ENCODE assay signal across 21 cellular contexts in the genomic region with DNA sequence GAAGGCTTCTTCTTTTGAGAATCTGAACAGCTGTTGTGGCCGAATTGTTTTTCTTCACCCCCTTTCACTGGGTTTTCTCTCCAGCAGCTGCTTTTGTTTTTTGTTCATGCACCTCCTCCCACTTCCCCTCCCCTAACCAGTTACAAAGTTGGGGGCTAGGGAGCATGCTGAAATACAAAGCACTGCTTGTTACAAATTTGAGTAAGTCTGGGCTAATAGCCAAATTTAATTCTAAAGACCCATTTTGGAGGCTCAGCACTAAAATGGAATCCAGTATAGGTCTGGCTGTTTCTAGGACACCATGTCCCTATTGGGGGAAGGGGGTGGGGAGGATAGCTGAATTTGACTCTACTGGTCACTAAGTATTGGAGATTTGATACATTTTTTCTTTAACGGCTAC.
DNase-seq lines count a peak whose midpoint lies in the region; ATAC-seq and TF ChIP-seq lines count a peak whose summit lies in the region.
"Had no signal": no experiment of that assay in that cellular context is flagged by ENCODE, and none has a peak within 500 bp of the region (broad histone marks: within the 10 kb centered on the region; RNA-seq: fewer than 3 reads in every experiment).

No MANE protein-coding gene starts in this region.

- no peaks in the 10 kb centered on the region for H3K79me2 ChIP-seq in PC-3 (ENCODE audit: low read length)

- H3K27me3 ChIP-seq in iPS-18a (ENCODE audit: control insufficient read depth, insufficient read depth, low read length) (no peaks in the 10 kb centered on the region), PC-3 (ENCODE audit: low read length) (no peaks in the 10 kb centered on the region)
- H3K27me3 ChIP-seq: colonic mucosa, tibial artery had no signal

- BruUV-seq in PC-3 (replicated peaks; lab: Mats Ljungman, UMichigan), result no TSS peak

- H3K9me2 ChIP-seq in PC-3 (replicated peaks; ENCODE audit: low read length), result no peaks in the 10 kb centered on the region

- H3K4me1 ChIP-seq in iPS-18a (ENCODE audit: control insufficient read depth, low read depth, low read length) (peaks cover 28% of the 10 kb centered on the region), PC-3 (ENCODE audit: insufficient read depth, low read length) (no peaks in the 10 kb centered on the region)
- H3K4me1 ChIP-seq: adrenal gland, colonic mucosa had no signal

- CTCF ChIA-PET in PC-3 (lab: Charles Lee), result no interaction called here

- H3K9me3 ChIP-seq in iPS-18a (ENCODE audit: control insufficient read depth, low read depth, low read length) (no peaks in the 10 kb centered on the region), PC-3 (ENCODE audit: low read length) (no peaks in the 10 kb centered on the region)
- H3K9me3 ChIP-seq: adrenal gland, colonic mucosa, tibial artery had no signal

- no peak overlapping the region for H3K9ac ChIP-seq in iPS-18a (ENCODE audit: low read length)
- no peak overlapping the region for H3K9ac ChIP-seq in PC-3 (ENCODE audit: low read length)

- H3K36me3 ChIP-seq in iPS-18a (ENCODE audit: control insufficient read depth, low read depth, low read length) (no peaks in the 10 kb centered on the region), PC-3 (ENCODE audit: low read depth, low read length) (no peaks in the 10 kb centered on the region)
- H3K36me3 ChIP-seq: adrenal gland, colonic mucosa, tibial artery had no signal

- no peak overlapping the region for H3K4me2 ChIP-seq in PC-3 (ENCODE audit: low read length)

- intact Hi-C loops in PC-3 (cut with micrococcal nuclease), result no loop called here

- no peaks in the 10 kb centered on the region for H4K20me1 ChIP-seq in PC-3 (ENCODE audit: low read length)

- DNase-seq in HT1080 (ENCODE audit: low read depth) (peak; percentile 0), amygdala (lab: John Stamatoyannopoulos, UW) (peak in 40 of 56 donors; percentile 0 to 75 (median 34)), retina (peak; percentile 9), PC-3 (no peak)
- no peak for DNase-seq in activated CD4-positive, alpha-beta T cell treated with anti-CD3 and anti-CD28 coated beads, Interleukin-2, amount 50 U/mL, for 48 hours
- no peak for DNase-seq in activated CD8-positive, alpha-beta memory T cell treated with anti-CD3 and anti-CD28 coated beads for 24 hours
- no peak for DNase-seq in stimulated activated naive CD4-positive, alpha-beta T cell (lab: John Stamatoyannopoulos, UW)
- DNase-seq: activated B cell treated with CpG ODN at 0.5 μM for 24 hours; activated CD8-positive, alpha-beta memory T cell treated with anti-CD3 and anti-CD28 coated beads, Interleukin-2, amount 10 ng/mL, durations not matched to agents 7 days and 5 days; adrenal gland; colonic mucosa; DMS153; NCI-H2081 treated with DMSO at 0.1 percent for 48 hours; NCI-H774; stimulated activated CD4-positive, alpha-beta T cell treated with anti-CD3 and anti-CD28 coated beads, Interleukin-4, amount 100 ng/mL, for 24 hours; stimulated activated CD8-positive, alpha-beta memory T cell treated with anti-CD3 and anti-CD28 coated beads, Interleukin-4, amount 100 ng/mL, for 48 hours; T-cell; tibial artery had no signal

- H3K27ac ChIP-seq in iPS-18a (ENCODE audit: low read length) (no peak overlapping the region), PC-3 (ENCODE audit: low read length) (no peak overlapping the region)
- H3K27ac ChIP-seq: adrenal gland, colonic mucosa, tibial artery had no signal

- H3K4me3 ChIP-seq in iPS-18a (ENCODE audit: low read length) (peak overlapping the region; percentile 2), PC-3 (ENCODE audit: low read length) (no peak overlapping the region)
- H3K4me3 ChIP-seq: adrenal gland, colonic mucosa, tibial artery had no signal

- POLR2A ChIA-PET in PC-3 (lab: Charles Lee; ENCODE audit: unreplicated experiment), result no interaction called here

- no peak for ATAC-seq in PC-3
- ATAC-seq: activated CD8-positive, alpha-beta memory T cell treated with anti-CD3 and anti-CD28 coated beads, Interleukin-2, amount 10 ng/mL, durations not matched to agents 7 days and 5 days; HCT116; HepG2; T-cell had no signal

- H3F3A ChIP-seq in PC-3 (ENCODE audit: low read length, unreplicated experiment), result no peaks in the 10 kb centered on the region

- no peak for TF ChIP-seq CTCF in PC-3 (conservative IDR thresholded peaks at IDR 0.05; ENCODE audit: low read depth, low read length)

- H2AFZ ChIP-seq in PC-3 (ENCODE audit: low read length), result no peak overlapping the region

Comparison
In these comparisons a context has a peak if more than half of its experiments do, and no peak if none do; other contexts are left out.
1. DNase-seq: peak in HT1080 (single experiment), amygdala (40 of 56) and retina (single experiment); none in activated CD4-positive, alpha-beta T cell treated with anti-CD3 and anti-CD28 coated beads, Interleukin-2, amount 50 U/mL, for 48 hours (0 of 2), PC-3 (single experiment), activated CD8-positive, alpha-beta memory T cell treated with anti-CD3 and anti-CD28 coated beads for 24 hours (single experiment) and stimulated activated naive CD4-positive, alpha-beta T cell (0 of 6).